Comparison of ENCODE assay signal across 9 cellular contexts in genomic region chr1:230169454-230170152, GRCh38.
DNase-seq lines count a peak whose midpoint lies in the region; ATAC-seq and TF ChIP-seq lines count a peak whose summit lies in the region.
"Had no signal": no experiment of that assay in that cellular context is flagged by ENCODE, and none has a peak within 500 bp of the region (broad histone marks: within the 10 kb centered on the region; RNA-seq: fewer than 3 reads in every experiment).

No MANE protein-coding gene starts in this region.

- peaks cover 16 to 20% of the 10 kb centered on the region in 2 donors for H3K4me1 ChIP-seq in duodenal mucosa (ENCODE audit: control insufficient read depth in 1 of 2, insufficient read depth in 2 of 2, low read length in 2 of 2)
- peaks cover 12 to 18% of the 10 kb centered on the region in 2 experiments; a peak in 3 of 4 replicates for H3K4me1 ChIP-seq in SK-N-SH (ENCODE audit: control insufficient read depth in 1 of 2, insufficient read depth in 2 of 2, low read depth in 1 of 2, low read length in 1 of 2)

- peak; percentile 52 for ATAC-seq in GM18502 (IDR thresholded peaks at IDR 0.05; ENCODE audit: poor library complexity, unreplicated experiment)
- peak; percentile 53 for ATAC-seq in HG03175 (IDR thresholded peaks at IDR 0.05; ENCODE audit: unreplicated experiment)
- no peak for ATAC-seq in GM18873 (IDR thresholded peaks at IDR 0.05; ENCODE audit: low FRiP score, unreplicated experiment)

- 93% methylated on average over 8 of the region's 8 CpGs for WGBS in SK-N-SH (ENCODE audit: low lambda C conversion rate)

- H3K9me3 ChIP-seq in duodenal mucosa (ENCODE audit: control insufficient read depth in 1 of 2, low read length in 2 of 2) = no peaks in the 10 kb centered on the region
- no peaks in the 10 kb centered on the region for H3K9me3 ChIP-seq in SK-N-SH

- peaks cover 10% of the 10 kb centered on the region for H3F3A ChIP-seq in SK-N-SH (replicated peaks; ENCODE audit: insufficient read depth)

- no peaks in the 10 kb centered on the region for H3K9me2 ChIP-seq in SK-N-SH

- no peak overlapping the region for H2AFZ ChIP-seq in SK-N-SH (ENCODE audit: low read depth)

- peak overlapping the region; percentile 49 to 59 for H3K4me3 ChIP-seq in duodenal mucosa (ENCODE audit: low read depth in 1 of 2, low read length in 2 of 2)
- no peak overlapping the region for H3K4me3 ChIP-seq in SK-N-SH (ENCODE audit: low read depth in 2 of 2, low read length in 1 of 2)

- H3K79me2 ChIP-seq in SK-N-SH (ENCODE audit: insufficient read depth) = peaks cover 61% of the 10 kb centered on the region

- POLR2A ChIA-PET in SK-N-SH (lab: Yijun Ruan, JAX) = no interaction called here

- CTCF ChIA-PET in SK-N-SH (lab: Yijun Ruan, JAX) = no interaction called here

- no peaks in the 10 kb centered on the region for H3K36me3 ChIP-seq in duodenal mucosa (ENCODE audit: control insufficient read depth in 1 of 2, insufficient read depth in 2 of 2, low read length in 2 of 2)
- no peaks in the 10 kb centered on the region for H3K36me3 ChIP-seq in SK-N-SH (replicated peaks in 1 of 2; ENCODE audit: control insufficient read depth in 1 of 2, insufficient read depth in 2 of 2, low read length in 1 of 2)

- TF ChIP-seq RAD21 in SK-N-SH (IDR thresholded peaks at IDR 0.05; ENCODE audit: low read length) = no peak

- H3K27me3 ChIP-seq in duodenal mucosa (ENCODE audit: control insufficient read depth in 1 of 2, insufficient read depth in 2 of 2, low read length in 2 of 2) = no peaks in the 10 kb centered on the region
- H3K27me3 ChIP-seq in SK-N-SH (ENCODE audit: insufficient read depth) = no peaks in the 10 kb centered on the region

- peak overlapping the region; percentile 45 for H3K9ac ChIP-seq in duodenal mucosa (ENCODE audit: low read depth in 1 of 2, low read length in 2 of 2)
- H3K9ac ChIP-seq in SK-N-SH = no peak overlapping the region

- no peak overlapping the region for H3K4me2 ChIP-seq in SK-N-SH

- TF ChIP-seq EP300 in SK-N-SH (IDR thresholded peaks at IDR 0.05; ENCODE audit: borderline replicate concordance in 1 of 2, low read depth in 1 of 2, low read length in 1 of 2) = no peak

- DNase-seq in renal cortical epithelial cell (ENCODE audit: low read depth) (peak; percentile 52), NOMO-1 (lab: John Stamatoyannopoulos, UW; ENCODE audit: unreplicated experiment in 2 of 2) (no peak), SK-N-SH (no peak)
- DNase-seq in stimulated activated naive CD4-positive, alpha-beta T cell (lab: John Stamatoyannopoulos, UW) = no peak
- DNase-seq: H7 had no signal

- H3K27ac ChIP-seq in duodenal mucosa (ENCODE audit: low read depth, low read length) (peak overlapping the region; percentile 68), SK-N-SH (ENCODE audit: low read depth in 2 of 2, low read length in 1 of 2) (no peak overlapping the region)

- no peak for TF ChIP-seq CTCF in SK-N-SH (IDR thresholded peaks at IDR 0.05)

- H4K20me1 ChIP-seq in SK-N-SH (ENCODE audit: insufficient read depth) = peaks cover 50% of the 10 kb centered on the region

TF ChIP-seq in SK-N-SH, 30 proteins besides CTCF, POLR2A, EP300 and RAD21:
- no peak for TF ChIP-seq RXRA (IDR thresholded peaks at IDR 0.05; ENCODE audit: borderline replicate concordance, low read depth)
- TF ChIP-seq, protein P1, sequence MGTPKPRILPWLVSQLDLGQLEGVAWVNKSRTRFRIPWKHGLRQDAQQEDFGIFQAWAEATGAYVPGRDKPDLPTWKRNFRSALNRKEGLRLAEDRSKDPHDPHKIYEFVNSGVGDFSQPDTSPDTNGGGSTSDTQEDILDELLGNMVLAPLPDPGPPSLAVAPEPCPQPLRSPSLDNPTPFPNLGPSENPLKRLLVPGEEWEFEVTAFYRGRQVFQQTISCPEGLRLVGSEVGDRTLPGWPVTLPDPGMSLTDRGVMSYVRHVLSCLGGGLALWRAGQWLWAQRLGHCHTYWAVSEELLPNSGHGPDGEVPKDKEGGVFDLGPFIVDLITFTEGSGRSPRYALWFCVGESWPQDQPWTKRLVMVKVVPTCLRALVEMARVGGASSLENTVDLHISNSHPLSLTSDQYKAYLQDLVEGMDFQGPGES (IDR thresholded peaks at IDR 0.05; ENCODE audit: low read depth, low read length) = no peak
- no peak for TF ChIP-seq SMC3 (IDR thresholded peaks at IDR 0.05; ENCODE audit: low read depth, low read length)
- TF ChIP-seq CHD2 (IDR thresholded peaks at IDR 0.05; ENCODE audit: low read length, partially characterized antibody) = no peak
- TF ChIP-seq, protein P2, sequence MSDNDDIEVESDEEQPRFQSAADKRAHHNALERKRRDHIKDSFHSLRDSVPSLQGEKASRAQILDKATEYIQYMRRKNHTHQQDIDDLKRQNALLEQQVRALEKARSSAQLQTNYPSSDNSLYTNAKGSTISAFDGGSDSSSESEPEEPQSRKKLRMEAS (IDR thresholded peaks at IDR 0.05; ENCODE audit: low read depth) = no peak
- no peak for TF ChIP-seq FOSL2 (IDR thresholded peaks at IDR 0.05; ENCODE audit: borderline replicate concordance, low read depth)
- TF ChIP-seq EZH2phosphoT487 (IDR thresholded peaks at IDR 0.05; ENCODE audit: borderline replicate concordance, low read depth) = no peak
- no peak for TF ChIP-seq TEAD4 (IDR thresholded peaks at IDR 0.05; ENCODE audit: borderline replicate concordance, insufficient read depth)
- no peak for TF ChIP-seq TAF1 (IDR thresholded peaks at IDR 0.05; ENCODE audit: borderline replicate concordance, low read depth, low read length)
- TF ChIP-seq, protein P3, sequence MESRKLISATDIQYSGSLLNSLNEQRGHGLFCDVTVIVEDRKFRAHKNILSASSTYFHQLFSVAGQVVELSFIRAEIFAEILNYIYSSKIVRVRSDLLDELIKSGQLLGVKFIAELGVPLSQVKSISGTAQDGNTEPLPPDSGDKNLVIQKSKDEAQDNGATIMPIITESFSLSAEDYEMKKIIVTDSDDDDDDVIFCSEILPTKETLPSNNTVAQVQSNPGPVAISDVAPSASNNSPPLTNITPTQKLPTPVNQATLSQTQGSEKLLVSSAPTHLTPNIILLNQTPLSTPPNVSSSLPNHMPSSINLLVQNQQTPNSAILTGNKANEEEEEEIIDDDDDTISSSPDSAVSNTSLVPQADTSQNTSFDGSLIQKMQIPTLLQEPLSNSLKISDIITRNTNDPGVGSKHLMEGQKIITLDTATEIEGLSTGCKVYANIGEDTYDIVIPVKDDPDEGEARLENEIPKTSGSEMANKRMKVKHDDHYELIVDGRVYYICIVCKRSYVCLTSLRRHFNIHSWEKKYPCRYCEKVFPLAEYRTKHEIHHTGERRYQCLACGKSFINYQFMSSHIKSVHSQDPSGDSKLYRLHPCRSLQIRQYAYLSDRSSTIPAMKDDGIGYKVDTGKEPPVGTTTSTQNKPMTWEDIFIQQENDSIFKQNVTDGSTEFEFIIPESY (IDR thresholded peaks at IDR 0.05; ENCODE audit: borderline replicate concordance, low read depth) = no peak
- no peak for TF ChIP-seq NFIC (IDR thresholded peaks at IDR 0.05; ENCODE audit: borderline replicate concordance)

Comparison
In these comparisons a context has a peak if more than half of its experiments do, and no peak if none do; other contexts are left out.
1. H3K4me3 ChIP-seq: peak in duodenal mucosa (2 of 2); none in SK-N-SH (0 of 2).